16 cellular contexts compared by ENCODE assay signal in the genomic region with DNA sequence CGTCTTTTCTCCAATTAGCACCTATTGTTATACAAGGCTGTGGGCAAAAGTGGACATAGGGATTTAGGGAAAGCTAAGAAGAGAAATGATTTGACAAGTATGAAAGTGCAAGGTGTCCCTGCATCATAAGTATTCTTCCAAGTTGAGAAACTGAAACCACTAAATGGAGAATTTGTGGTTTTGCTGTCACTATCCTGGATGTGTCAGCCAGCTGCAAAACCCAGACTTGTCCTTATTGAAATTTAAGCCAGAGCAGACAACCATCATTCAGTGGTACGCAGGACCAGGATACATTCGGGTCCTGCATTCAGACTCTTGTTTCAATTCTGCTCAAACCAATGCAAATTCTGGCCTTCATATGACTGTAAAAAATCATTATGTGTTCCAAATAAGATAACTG.
DNase-seq lines count a peak whose midpoint lies in the region; ATAC-seq, FAIRE-seq and TF ChIP-seq lines count a peak whose summit lies in the region.
"Had no signal": no experiment of that assay in that cellular context is flagged by ENCODE, and none has a peak within 500 bp of the region (broad histone marks: within the 10 kb centered on the region; RNA-seq: fewer than 3 reads in every experiment).

No MANE protein-coding gene starts in this region.

- peaks cover 0 to 8% (median 6%) of the 10 kb centered on the region in 11 experiments; a peak in 5 of 22 replicates for H3K9me3 ChIP-seq in BLaER1 treated with 17β-estradiol and CSF1 and Interleukin-3, amounts not matched to agents 10 nM and 100 nM (replicated peaks in 1 of 11)
- no peaks in the 10 kb centered on the region for H3K9me3 ChIP-seq in keratinocyte (ENCODE audit: control insufficient read depth, low read depth, low read length)

- no peaks in the 10 kb centered on the region for H3K36me3 ChIP-seq in BLaER1 treated with 17β-estradiol and CSF1 and Interleukin-3, amounts not matched to agents 10 nM and 100 nM
- no peaks in the 10 kb centered on the region for H3K36me3 ChIP-seq in keratinocyte (ENCODE audit: control insufficient read depth in 2 of 2, extremely low read depth in 1 of 2, insufficient read depth in 2 of 2, low read length in 2 of 2)

- H3K4me2 ChIP-seq in BLaER1 treated with 17β-estradiol and CSF1 and Interleukin-3, amounts not matched to agents 10 nM and 100 nM = peak overlapping the region in 10 of 11 experiments; percentile 21 to 79 (median 63); a peak in 18 of 22 replicates
- no peak overlapping the region for H3K4me2 ChIP-seq in keratinocyte (ENCODE audit: control insufficient read depth, extremely low read depth, insufficient read depth, low read depth, low read length)

- peaks cover 9 to 59% (median 30%) of the 10 kb centered on the region in 10 experiments for H3K4me1 ChIP-seq in BLaER1 treated with 17β-estradiol and CSF1 and Interleukin-3, amounts not matched to agents 10 nM and 100 nM
- H3K4me1 ChIP-seq in keratinocyte (ENCODE audit: control insufficient read depth, extremely low read depth, insufficient read depth, low read length) = peaks cover 2% of the 10 kb centered on the region

- H3K79me2 ChIP-seq in keratinocyte (ENCODE audit: control insufficient read depth, insufficient read depth, low read length) = no peaks in the 10 kb centered on the region

- no peak overlapping the region for H2AFZ ChIP-seq in keratinocyte (ENCODE audit: control insufficient read depth, low read length)

- H3K27me3 ChIP-seq in BLaER1 treated with 17β-estradiol and CSF1 and Interleukin-3, amounts not matched to agents 10 nM and 100 nM = no peaks in the 10 kb centered on the region
- H3K27me3 ChIP-seq in keratinocyte (ENCODE audit: control insufficient read depth, extremely low read depth, insufficient read depth, low read length) = no peaks in the 10 kb centered on the region

- no peak for TF ChIP-seq POLR2A in GM12892 (IDR thresholded peaks at IDR 0.05; ENCODE audit: low read depth, low read length)

- dilution Hi-C loops in keratinocyte (cut with MboI; ENCODE audit: extremely low pct_ligation_motif_present, low sequenced_read_pairs) = no loop called here

- H3K9me1 ChIP-seq in keratinocyte (ENCODE audit: control insufficient read depth, extremely low read depth, insufficient read depth, low read length) = no peaks in the 10 kb centered on the region

- H3K9ac ChIP-seq in BLaER1 treated with 17β-estradiol and CSF1 and Interleukin-3, amounts not matched to agents 10 nM and 100 nM = no peak overlapping the region
- H3K9ac ChIP-seq in keratinocyte (ENCODE audit: control insufficient read depth, extremely low read depth, insufficient read depth, low read length) = no peak overlapping the region

- H3K4me3 ChIP-seq in BLaER1 treated with 17β-estradiol and CSF1 and Interleukin-3, amounts not matched to agents 10 nM and 100 nM = no peak overlapping the region
- H3K4me3 ChIP-seq in keratinocyte (ENCODE audit: control insufficient read depth in 2 of 3, extremely low read depth in 1 of 3, insufficient read depth in 2 of 3, low read depth in 1 of 3, low read length in 3 of 3) = no peak overlapping the region

- peak; percentile 10 for DNase-seq in KG1 (lab: John Stamatoyannopoulos, UW)
- DNase-seq in keratinocyte (ENCODE audit: low read depth, low spot score) = no peak
- DNase-seq in NCI-H446 treated with DMSO at 0.1 percent for 48 hours (lab: John Stamatoyannopoulos, UW) = no peak
- no peak for DNase-seq in hepatic stellate cell (ENCODE audit: low spot score)
- no peak for DNase-seq in GM12892 (ENCODE audit: insufficient read length)
- DNase-seq: activated CD4-positive, alpha-beta T cell treated with anti-CD3 and anti-CD28 coated beads for 36 hours; CD4-positive, alpha-beta memory T cell; H9; left colon; naive thymus-derived CD8-positive, alpha-beta T cell; retina; stimulated activated naive CD4-positive, alpha-beta T cell treated with Interleukin-2 at 50 U/mL for 16 hours; SW 1271 had no signal

- ATAC-seq in SK-N-SH treated with all-trans-retinoic acid at 6 μM for 48 hours (peak; percentile 75), HG03095 (IDR thresholded peaks at IDR 0.05; ENCODE audit: unreplicated experiment) (no peak)
- ATAC-seq: activated CD4-positive, alpha-beta T cell treated with anti-CD3 and anti-CD28 coated beads for 36 hours; left colon; naive thymus-derived CD8-positive, alpha-beta T cell had no signal

- FAIRE-seq in keratinocyte (lab: Jason Lieb, UNC) = peak; percentile 53
- FAIRE-seq in GM12892 (lab: Jason Lieb, UNC) = no peak

- H4K20me1 ChIP-seq in BLaER1 treated with 17β-estradiol and CSF1 and Interleukin-3, amounts not matched to agents 10 nM and 100 nM = no peaks in the 10 kb centered on the region
- no peaks in the 10 kb centered on the region for H4K20me1 ChIP-seq in keratinocyte (ENCODE audit: control insufficient read depth, extremely low read depth, insufficient read depth, low read length)

- no peak for TF ChIP-seq CTCF in keratinocyte (optimal IDR thresholded peaks at IDR 0.05 in 1 of 3, IDR thresholded peaks at IDR 0.05 in 1 of 3, conservative IDR thresholded peaks at IDR 0.05 in 1 of 3; ENCODE audit: extremely low read depth in 1 of 3, insufficient read depth in 2 of 3, low read length in 3 of 3)

- H3K27ac ChIP-seq in BLaER1 treated with 17β-estradiol and CSF1 and Interleukin-3, amounts not matched to agents 10 nM and 100 nM = peak overlapping the region in 5 of 11 experiments; percentile 15 to 54 (median 24); a peak in 6 of 22 replicates
- H3K27ac ChIP-seq in keratinocyte (ENCODE audit: control insufficient read depth, insufficient read depth, low read length) = no peak overlapping the region

TF ChIP-seq in SK-N-SH treated with all-trans-retinoic acid at 6 μM for 48 hours, 23 proteins besides CTCF, POLR2A, EP300 and RAD21:
- no peak for TF ChIP-seq ZC3H10 (CRISPR knock-in tag; IDR thresholded peaks at IDR 0.05)
